Comparison of ENCODE assay signal across 8 cellular contexts in the genomic region with DNA sequence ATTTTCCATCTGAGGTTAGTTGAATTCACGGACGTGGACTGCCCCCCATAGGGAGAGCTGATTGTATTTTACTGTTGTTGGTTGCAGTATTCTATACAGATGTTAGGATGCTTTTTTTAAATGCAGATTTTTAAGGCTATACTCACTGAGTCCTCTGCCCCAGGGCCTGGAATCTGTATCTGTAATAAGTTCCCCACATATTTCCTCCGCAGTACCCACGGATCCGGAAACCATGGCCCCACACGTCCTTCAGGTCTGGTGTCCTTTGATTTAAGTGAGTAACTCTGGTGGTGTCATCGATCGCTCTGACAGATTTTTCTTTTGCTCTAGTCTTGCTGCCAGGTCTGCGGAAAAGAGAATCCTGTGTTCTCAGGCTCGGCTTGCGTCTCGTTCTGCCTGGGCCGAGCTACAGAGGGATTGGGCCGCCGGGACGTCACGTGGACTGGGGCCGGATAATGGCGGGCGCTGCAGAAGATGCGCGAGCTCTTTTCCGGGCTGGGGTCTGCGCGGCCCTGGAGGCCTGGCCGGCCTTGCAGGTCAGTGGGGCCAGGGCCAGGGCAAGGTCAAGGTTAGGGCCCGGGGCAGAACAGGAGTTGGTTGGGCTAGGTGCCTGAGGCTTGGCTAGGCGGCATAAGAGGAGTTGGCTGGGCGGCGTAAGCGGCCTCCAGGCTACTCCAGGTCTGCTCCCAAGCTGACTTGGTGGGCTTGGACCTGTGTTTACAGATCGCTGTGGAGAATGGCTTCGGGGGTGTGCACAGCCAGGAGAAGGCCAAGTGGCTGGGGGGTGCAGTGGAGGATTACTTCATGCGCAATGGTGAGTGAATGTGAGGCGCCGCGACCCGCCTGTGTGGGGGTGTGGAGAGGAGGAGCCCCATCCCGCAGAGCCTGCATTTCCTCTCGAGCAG. TPM values are rescaled to one million over a fixed set of nuclear protein-coding genes. Genes with fewer than 3 reads are reported as not detected.
DNase-seq lines count a peak whose midpoint lies in the region; ATAC-seq and TF ChIP-seq lines count a peak whose summit lies in the region.

A gene with protein sequence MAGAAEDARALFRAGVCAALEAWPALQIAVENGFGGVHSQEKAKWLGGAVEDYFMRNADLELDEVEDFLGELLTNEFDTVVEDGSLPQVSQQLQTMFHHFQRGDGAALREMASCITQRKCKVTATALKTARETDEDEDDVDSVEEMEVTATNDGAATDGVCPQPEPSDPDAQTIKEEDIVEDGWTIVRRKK (plus strand): TSS at position 438 of the 905 bp plus-strand sequence. CDS start 18 bp downstream, at position 456.

- H3K9me3 ChIP-seq in PC-3 (ENCODE audit: low read length) = no peaks in the 10 kb centered on the region
- H3K9me3 ChIP-seq in esophagus (ENCODE audit: control insufficient read depth in 2 of 2, insufficient read depth in 1 of 2, low read depth in 1 of 2, low read length in 1 of 2) = no peaks in the 10 kb centered on the region
- H3K9me3 ChIP-seq in muscle layer of duodenum (ENCODE audit: control insufficient read depth in 1 of 2, low read length in 2 of 2) = no peaks in the 10 kb centered on the region

- POLR2A ChIA-PET in PC-3 (lab: Charles Lee; ENCODE audit: unreplicated experiment) = no interaction called here

- peak within 1 kb of the TSS; percentile 97 for H3K4me3 ChIP-seq in PC-3 (ENCODE audit: low read length)
- peak within 1 kb of the TSS; percentile 80 to 95 for H3K4me3 ChIP-seq in esophagus (ENCODE audit: low read depth in 1 of 2, low read length in 2 of 2)
- H3K4me3 ChIP-seq in muscle layer of duodenum (ENCODE audit: low read depth in 1 of 2, low read length in 2 of 2) = peak within 1 kb of the TSS; percentile 86 to 97

- peaks cover 34% of the 10 kb centered on the region for H3K79me2 ChIP-seq in PC-3 (ENCODE audit: low read length)

- CTCF ChIA-PET in PC-3 (lab: Charles Lee) = interaction anchor here (0.6 to 1.0 kb wide), 2 partner anchors 192 to 396 kb away, joined by 3 read pairs; no protein-coding TSS in a partner anchor

- H3K9me2 ChIP-seq in PC-3 (replicated peaks; ENCODE audit: low read length) = no peaks in the 10 kb centered on the region

- DNase-seq in DMS53 (lab: John Stamatoyannopoulos, UW) (peak; percentile 94), PC-3 (peak; percentile 86)
- peak; percentile 71 for DNase-seq in activated T-cell treated with anti-CD3 and anti-CD28 coated beads, Interleukin-2, amount 50 U/mL, for 1 hour
- peak; percentile 44 for DNase-seq in stimulated activated CD8-positive, alpha-beta memory T cell treated with anti-CD3 and anti-CD28 coated beads, Interleukin-7, amount 100 ng/mL, for 24 hours (ENCODE audit: low read depth)

- WGBS in esophagus, 2 donors = 0 to 34% methylated on average over 39 to 40 of the region's 40 CpGs

- no peak for TF ChIP-seq EP300 in Ishikawa (IDR thresholded peaks at IDR 0.05; ENCODE audit: borderline replicate concordance)

- peak; percentile 39; the same call in 1 of the 2 replicates for TF ChIP-seq CTCF in PC-3 (conservative IDR thresholded peaks at IDR 0.05; ENCODE audit: low read depth, low read length)

- H3K27me3 ChIP-seq in PC-3 (ENCODE audit: low read length) (no peaks in the 10 kb centered on the region), esophagus (ENCODE audit: control insufficient read depth in 1 of 2, insufficient read depth in 2 of 2, low read length in 2 of 2) (no peaks in the 10 kb centered on the region), muscle layer of duodenum (ENCODE audit: low read depth, low read length) (no peaks in the 10 kb centered on the region)

- H3K4me1 ChIP-seq in PC-3 (ENCODE audit: insufficient read depth, low read length) (peaks cover 7% of the 10 kb centered on the region; the same call in 1 of the 2 replicates), esophagus (ENCODE audit: control insufficient read depth in 2 of 2, insufficient read depth in 2 of 2, low read length in 1 of 2) (no peaks in the 10 kb centered on the region), muscle layer of duodenum (ENCODE audit: control insufficient read depth in 1 of 2, insufficient read depth in 2 of 2, low read length in 2 of 2) (peaks cover 0 to 17% of the 10 kb centered on the region in 2 donors)

- peak within 1 kb of the TSS; percentile 91 for H2AFZ ChIP-seq in PC-3 (ENCODE audit: low read length)

- ATAC-seq in GM21619 (IDR thresholded peaks at IDR 0.05; ENCODE audit: unreplicated experiment) (peak; percentile 96), PC-3 (peak; percentile 94)

- H3K4me2 ChIP-seq in PC-3 (ENCODE audit: low read length) = peak within 1 kb of the TSS; percentile 90

- H3K9ac ChIP-seq in PC-3 (ENCODE audit: low read length) = peak within 1 kb of the TSS; percentile 90

- TF ChIP-seq RAD21 in Ishikawa (IDR thresholded peaks at IDR 0.05; ENCODE audit: low read depth) = peak; percentile 35; the same call in 1 of the 2 replicates

- peaks cover 11% of the 10 kb centered on the region; the same call in 1 of the 2 replicates for H3K36me3 ChIP-seq in PC-3 (ENCODE audit: low read depth, low read length)
- H3K36me3 ChIP-seq in esophagus (ENCODE audit: control insufficient read depth in 2 of 2, insufficient read depth in 2 of 2, low read length in 1 of 2) = peaks cover 0 to 2% of the 10 kb centered on the region in 2 donors
- peaks cover 0 to 19% of the 10 kb centered on the region in 2 donors for H3K36me3 ChIP-seq in muscle layer of duodenum (ENCODE audit: control insufficient read depth in 1 of 2, insufficient read depth in 2 of 2, low read length in 2 of 2)

- BruUV-seq in PC-3 (replicated peaks; lab: Mats Ljungman, UMichigan) = TSS peak; percentile 63

- H3K27ac ChIP-seq in PC-3 (ENCODE audit: low read length) (no peak within 1 kb of the TSS), esophagus (ENCODE audit: low read depth in 2 of 2, low read length in 1 of 2) (no peak within 1 kb of the TSS), muscle layer of duodenum (ENCODE audit: low read length) (peak within 1 kb of the TSS; percentile 5)

- H4K20me1 ChIP-seq in PC-3 (ENCODE audit: low read length) = peaks cover 15% of the 10 kb centered on the region; the same call in 1 of the 2 replicates

- intact Hi-C loops in PC-3 (cut with micrococcal nuclease) = loop anchor here (1.0 to 2.0 kb wide), 2 partner anchors 192 to 397 kb away; no protein-coding TSS in a partner anchor

- no peaks in the 10 kb centered on the region for H3F3A ChIP-seq in PC-3 (ENCODE audit: low read length, unreplicated experiment)

TF ChIP-seq in Ishikawa, 13 proteins besides CTCF, POLR2A, EP300 and RAD21:
- TF ChIP-seq, protein P1, sequence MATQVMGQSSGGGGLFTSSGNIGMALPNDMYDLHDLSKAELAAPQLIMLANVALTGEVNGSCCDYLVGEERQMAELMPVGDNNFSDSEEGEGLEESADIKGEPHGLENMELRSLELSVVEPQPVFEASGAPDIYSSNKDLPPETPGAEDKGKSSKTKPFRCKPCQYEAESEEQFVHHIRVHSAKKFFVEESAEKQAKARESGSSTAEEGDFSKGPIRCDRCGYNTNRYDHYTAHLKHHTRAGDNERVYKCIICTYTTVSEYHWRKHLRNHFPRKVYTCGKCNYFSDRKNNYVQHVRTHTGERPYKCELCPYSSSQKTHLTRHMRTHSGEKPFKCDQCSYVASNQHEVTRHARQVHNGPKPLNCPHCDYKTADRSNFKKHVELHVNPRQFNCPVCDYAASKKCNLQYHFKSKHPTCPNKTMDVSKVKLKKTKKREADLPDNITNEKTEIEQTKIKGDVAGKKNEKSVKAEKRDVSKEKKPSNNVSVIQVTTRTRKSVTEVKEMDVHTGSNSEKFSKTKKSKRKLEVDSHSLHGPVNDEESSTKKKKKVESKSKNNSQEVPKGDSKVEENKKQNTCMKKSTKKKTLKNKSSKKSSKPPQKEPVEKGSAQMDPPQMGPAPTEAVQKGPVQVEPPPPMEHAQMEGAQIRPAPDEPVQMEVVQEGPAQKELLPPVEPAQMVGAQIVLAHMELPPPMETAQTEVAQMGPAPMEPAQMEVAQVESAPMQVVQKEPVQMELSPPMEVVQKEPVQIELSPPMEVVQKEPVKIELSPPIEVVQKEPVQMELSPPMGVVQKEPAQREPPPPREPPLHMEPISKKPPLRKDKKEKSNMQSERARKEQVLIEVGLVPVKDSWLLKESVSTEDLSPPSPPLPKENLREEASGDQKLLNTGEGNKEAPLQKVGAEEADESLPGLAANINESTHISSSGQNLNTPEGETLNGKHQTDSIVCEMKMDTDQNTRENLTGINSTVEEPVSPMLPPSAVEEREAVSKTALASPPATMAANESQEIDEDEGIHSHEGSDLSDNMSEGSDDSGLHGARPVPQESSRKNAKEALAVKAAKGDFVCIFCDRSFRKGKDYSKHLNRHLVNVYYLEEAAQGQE (IDR thresholded peaks at IDR 0.05; ENCODE audit: low read depth) = no peak
- TF ChIP-seq FOXM1 (IDR thresholded peaks at IDR 0.05; ENCODE audit: borderline replicate concordance, low read depth) (no peak), TEAD4 (IDR thresholded peaks at IDR 0.05) (no peak), TCF12 (IDR thresholded peaks at IDR 0.05; ENCODE audit: low read depth) (no peak), NFIC (IDR thresholded peaks at IDR 0.05) (no peak), ZBTB7A (IDR thresholded peaks at IDR 0.05; ENCODE audit: low read depth) (no peak), TAF1 (IDR thresholded peaks at IDR 0.05; ENCODE audit: low read depth) (peak; percentile 75), CEBPB (IDR thresholded peaks at IDR 0.05) (no peak), CREB1 (IDR thresholded peaks at IDR 0.05; ENCODE audit: low read depth) (no peak), YY1 (IDR thresholded peaks at IDR 0.05; ENCODE audit: low read depth) (peak; percentile 94), EGR1 (IDR thresholded peaks at IDR 0.05) (no peak)
- TF ChIP-seq, protein P2, sequence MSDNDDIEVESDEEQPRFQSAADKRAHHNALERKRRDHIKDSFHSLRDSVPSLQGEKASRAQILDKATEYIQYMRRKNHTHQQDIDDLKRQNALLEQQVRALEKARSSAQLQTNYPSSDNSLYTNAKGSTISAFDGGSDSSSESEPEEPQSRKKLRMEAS (IDR thresholded peaks at IDR 0.05) = peak; percentile 37; the same call in 1 of the 2 replicates
- TF ChIP-seq, protein P3, sequence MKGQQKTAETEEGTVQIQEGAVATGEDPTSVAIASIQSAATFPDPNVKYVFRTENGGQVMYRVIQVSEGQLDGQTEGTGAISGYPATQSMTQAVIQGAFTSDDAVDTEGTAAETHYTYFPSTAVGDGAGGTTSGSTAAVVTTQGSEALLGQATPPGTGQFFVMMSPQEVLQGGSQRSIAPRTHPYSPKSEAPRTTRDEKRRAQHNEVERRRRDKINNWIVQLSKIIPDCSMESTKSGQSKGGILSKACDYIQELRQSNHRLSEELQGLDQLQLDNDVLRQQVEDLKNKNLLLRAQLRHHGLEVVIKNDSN (IDR thresholded peaks at IDR 0.05) = peak; percentile 96

RNA-seq across cellular contexts. Expression of the gene that starts here (rescaled TPM):
- total RNA-seq in PC-3 (2014; rRNA removed) = 38.6 and 44.6 TPM in 2 replicates
- polyA plus RNA-seq in esophagus = 10 to 100 TPM; 21.7 to 28.8 TPM

Comparison
In these comparisons a context has a peak if more than half of its experiments do, and no peak if none do; other contexts are left out.
1. DNase-seq: peak in every context shown above with its lines; median percentile 94 in DMS53; 86 in PC-3; 71 in activated T-cell treated with anti-CD3 and anti-CD28 coated beads, Interleukin-2, amount 50 U/mL, for 1 hour; 44 in stimulated activated CD8-positive, alpha-beta memory T cell treated with anti-CD3 and anti-CD28 coated beads, Interleukin-7, amount 100 ng/mL, for 24 hours.